Comparison of ENCODE assay signal across 1 cellular context in the genomic region with DNA sequence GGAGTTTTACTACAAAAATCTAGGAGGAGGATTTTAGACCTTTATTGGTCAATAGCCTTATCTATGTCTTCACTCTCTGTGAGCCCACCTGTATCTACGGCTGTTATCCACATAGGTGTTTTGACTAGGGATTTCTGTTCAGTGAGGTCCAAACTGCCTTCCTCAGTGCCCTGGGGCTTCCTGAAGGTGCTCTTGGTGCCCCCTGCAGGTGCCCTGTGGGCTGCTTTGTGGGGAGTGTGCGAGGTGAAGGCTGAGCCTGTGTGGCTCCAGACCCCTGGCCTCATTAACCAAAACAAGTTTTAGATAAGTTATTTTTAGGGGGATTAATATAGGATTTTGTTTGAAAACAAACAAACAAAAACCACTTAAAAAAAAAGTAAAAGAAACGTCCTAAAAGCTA.
TF ChIP-seq lines count a peak whose summit lies in the region.

No MANE protein-coding gene starts in this region.

TF ChIP-seq in liver, 16 proteins besides CTCF, POLR2A, EP300 and RAD21 (continued from another document):
- TF ChIP-seq, protein P1, sequence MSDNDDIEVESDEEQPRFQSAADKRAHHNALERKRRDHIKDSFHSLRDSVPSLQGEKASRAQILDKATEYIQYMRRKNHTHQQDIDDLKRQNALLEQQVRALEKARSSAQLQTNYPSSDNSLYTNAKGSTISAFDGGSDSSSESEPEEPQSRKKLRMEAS (IDR thresholded peaks at IDR 0.05) = no peak
- TF ChIP-seq TAF1 (conservative IDR thresholded peaks at IDR 0.05) (no peak), FOXA2 (IDR thresholded peaks at IDR 0.05) (no peak), EGR1 (IDR thresholded peaks at IDR 0.05; ENCODE audit: low read depth in 2 of 2) (no peak), SP1 (IDR thresholded peaks at IDR 0.05) (no peak)
